13 cellular contexts compared by ENCODE assay signal in the genomic region with DNA sequence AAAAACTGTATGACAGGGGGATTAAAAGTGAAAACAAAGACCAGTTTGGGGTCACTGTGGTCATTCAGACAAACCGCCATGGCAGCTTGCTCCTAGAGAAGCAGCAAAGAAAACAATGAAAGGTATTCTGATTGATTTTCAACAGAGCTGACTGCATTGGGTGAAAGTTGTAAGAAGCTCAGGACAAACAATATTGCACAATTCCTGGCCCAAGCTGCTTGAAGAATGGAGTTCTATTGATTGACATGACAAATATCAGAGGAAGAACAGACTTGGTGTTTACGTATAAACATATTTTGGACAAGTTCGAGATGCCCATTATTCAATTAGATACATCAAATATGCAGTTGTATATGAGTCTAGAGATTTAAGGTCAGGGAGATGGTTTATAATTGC.
DNase-seq lines count a peak whose midpoint lies in the region; ATAC-seq and TF ChIP-seq lines count a peak whose summit lies in the region.
"Had no signal": no experiment of that assay in that cellular context is flagged by ENCODE, and none has a peak within 500 bp of the region (broad histone marks: within the 10 kb centered on the region; RNA-seq: fewer than 3 reads in every experiment).

No MANE protein-coding gene starts in this region.

- H3K36me3 ChIP-seq in SJSA1 (no peaks in the 10 kb centered on the region), esophagus muscularis mucosa (no peaks in the 10 kb centered on the region), smooth muscle cell (ENCODE audit: low read depth) (no peaks in the 10 kb centered on the region)

- no peaks in the 10 kb centered on the region for H3K9me3 Mint-ChIP-seq in activated CD8-positive, alpha-beta memory T cell treated with anti-CD3 and anti-CD28 coated beads, Interleukin-2, amount 10 ng/mL, durations not matched to agents 7 days and 5 days (ENCODE audit: low read depth)

- no peak for ATAC-seq in activated CD8-positive, alpha-beta memory T cell treated with anti-CD3 and anti-CD28 coated beads, Interleukin-2, amount 10 ng/mL, durations not matched to agents 7 days and 5 days
- ATAC-seq in HG03457 (IDR thresholded peaks at IDR 0.05; ENCODE audit: unreplicated experiment) = no peak
- ATAC-seq in GM21390 (IDR thresholded peaks at IDR 0.05; ENCODE audit: unreplicated experiment) = no peak

- TF ChIP-seq POLR2A in esophagus muscularis mucosa (IDR thresholded peaks at IDR 0.05; ENCODE audit: low read depth) = no peak

- H3K9me3 ChIP-seq in SJSA1 (replicated peaks) = no peaks in the 10 kb centered on the region
- H3K9me3 ChIP-seq in esophagus muscularis mucosa = no peaks in the 10 kb centered on the region
- H3K9me3 ChIP-seq in smooth muscle cell (replicated peaks; ENCODE audit: low read depth) = no peaks in the 10 kb centered on the region

- H3K4me3 ChIP-seq in SJSA1 = no peak overlapping the region
- no peak overlapping the region for H3K4me3 ChIP-seq in esophagus muscularis mucosa
- no peak overlapping the region for H3K4me3 ChIP-seq in smooth muscle cell

- peaks cover 5% of the 10 kb centered on the region for H3K36me3 Mint-ChIP-seq in activated CD8-positive, alpha-beta memory T cell treated with anti-CD3 and anti-CD28 coated beads, Interleukin-2, amount 10 ng/mL, durations not matched to agents 7 days and 5 days

- H4K20me1 ChIP-seq in smooth muscle cell (ENCODE audit: low read depth) = no peaks in the 10 kb centered on the region

- H3K27ac ChIP-seq in SJSA1 (peak overlapping the region; percentile 95; the same call in 1 of the 2 replicates), esophagus muscularis mucosa (replicated peaks in 1 of 4) (peak overlapping the region; percentile 90 to 97 (median 94)), smooth muscle cell (ENCODE audit: low read depth) (peak overlapping the region; percentile 88)

- no peak for DNase-seq in activated CD8-positive, alpha-beta memory T cell treated with anti-CD3 and anti-CD28 coated beads, Interleukin-2, amount 10 ng/mL, durations not matched to agents 7 days and 5 days
- DNase-seq in activated CD8-positive, alpha-beta memory T cell treated with anti-CD3 and anti-CD28 coated beads for 24 hours = no peak
- no peak for DNase-seq in SJSA1 (ENCODE audit: low read depth in 1 of 2, low spot score in 2 of 2)
- no peak for DNase-seq in esophagus muscularis mucosa (ENCODE audit: extremely low spot score)
- no peak for DNase-seq in smooth muscle cell (lab: John Stamatoyannopoulos, UW; ENCODE audit: unreplicated experiment)
- no peak for DNase-seq in glomerular visceral epithelial cell (ENCODE audit: extremely low spot score)
- DNase-seq: HCEC 1CT; hypothalamus; NCI-H1417; NCI-H82; stimulated activated CD4-positive, alpha-beta T cell treated with anti-CD3 and anti-CD28 coated beads, Interleukin-4, amount 100 ng/mL, for 1 hour had no signal

- H2AFZ ChIP-seq in smooth muscle cell (ENCODE audit: low read depth) = no peak overlapping the region

- TF ChIP-seq CTCF in esophagus muscularis mucosa (IDR thresholded peaks at IDR 0.05) = no peak
- no peak for TF ChIP-seq CTCF in smooth muscle cell (IDR thresholded peaks at IDR 0.05; ENCODE audit: borderline replicate concordance, insufficient read depth, poor library complexity, severe bottlenecking)

- intact Hi-C loops in esophagus muscularis mucosa (cut with DNase I) = loop anchor here (10.0 kb wide), 1 partner anchor 1810 kb away; a partner anchor contains a TSS

- TF ChIP-seq EP300 in esophagus muscularis mucosa (IDR thresholded peaks at IDR 0.05) = no peak

- CTCF ChIA-PET in activated CD8-positive, alpha-beta memory T cell treated with anti-CD3 and anti-CD28 coated beads, Interleukin-2, amount 10 ng/mL, durations not matched to agents 7 days and 5 days (lab: Charles Lee) = interaction anchor here (1.8 to 7.4 kb wide), 3 partner anchors 22 to 99 kb away, joined by 8 to 45 read pairs (median 18); a partner anchor contains a TSS

- no peaks in the 10 kb centered on the region for H3K79me2 ChIP-seq in smooth muscle cell (ENCODE audit: low read depth)

- WGBS in esophagus muscularis mucosa = 97% methylated on average over 3 of the region's 3 CpGs
- 93% methylated on average over 3 of the region's 3 CpGs for WGBS in smooth muscle cell (ENCODE audit: low lambda C conversion rate)

- H3K4me1 Mint-ChIP-seq in activated CD8-positive, alpha-beta memory T cell treated with anti-CD3 and anti-CD28 coated beads, Interleukin-2, amount 10 ng/mL, durations not matched to agents 7 days and 5 days = peaks cover 74% of the 10 kb centered on the region

- H3K4me1 ChIP-seq in SJSA1 (replicated peaks) = peaks cover 34% of the 10 kb centered on the region
- peaks cover 13 to 48% (median 36%) of the 10 kb centered on the region in 4 donors for H3K4me1 ChIP-seq in esophagus muscularis mucosa
- peaks cover 40% of the 10 kb centered on the region for H3K4me1 ChIP-seq in smooth muscle cell (ENCODE audit: low read depth)

- H3K27me3 Mint-ChIP-seq in activated CD8-positive, alpha-beta memory T cell treated with anti-CD3 and anti-CD28 coated beads, Interleukin-2, amount 10 ng/mL, durations not matched to agents 7 days and 5 days = peaks cover 4% of the 10 kb centered on the region

- no peak overlapping the region for H3K4me3 Mint-ChIP-seq in activated CD8-positive, alpha-beta memory T cell treated with anti-CD3 and anti-CD28 coated beads, Interleukin-2, amount 10 ng/mL, durations not matched to agents 7 days and 5 days

- H3K27me3 ChIP-seq in SJSA1 (replicated peaks) (no peaks in the 10 kb centered on the region), esophagus muscularis mucosa (no peaks in the 10 kb centered on the region), smooth muscle cell (ENCODE audit: low read depth) (no peaks in the 10 kb centered on the region)

- peaks cover 25% of the 10 kb centered on the region for H3F3A ChIP-seq in smooth muscle cell (ENCODE audit: low read depth)

- H3K9ac ChIP-seq in smooth muscle cell (ENCODE audit: low read depth) = no peak overlapping the region

- peak overlapping the region; percentile 99 for H3K27ac Mint-ChIP-seq in activated CD8-positive, alpha-beta memory T cell treated with anti-CD3 and anti-CD28 coated beads, Interleukin-2, amount 10 ng/mL, durations not matched to agents 7 days and 5 days

- no peak overlapping the region for H3K4me2 ChIP-seq in smooth muscle cell
